8 cellular contexts compared by ENCODE assay signal in genomic region chr5:10762178-10762775, GRCh38. TPM values are rescaled to one million over a fixed set of nuclear protein-coding genes. Genes with fewer than 3 reads are reported as not detected.
DNase-seq lines count a peak whose midpoint lies in the region; ATAC-seq and TF ChIP-seq lines count a peak whose summit lies in the region.

No MANE protein-coding gene starts in this region.

- peaks cover 46% of the 10 kb centered on the region for H3K4me1 ChIP-seq in mononuclear cell (ENCODE audit: insufficient read depth, low read length)
- H3K4me1 ChIP-seq in uterus = peaks cover 0 to 5% of the 10 kb centered on the region in 2 donors

- TF ChIP-seq CTCF in uterus (IDR thresholded peaks at IDR 0.05) = no peak

- intact Hi-C loops in uterus (cut with DNase I; ENCODE audit: low total_unique reads) = no loop called here

- H3K27ac ChIP-seq in caudate nucleus (ENCODE audit: low read depth, low read length) = peak overlapping the region; percentile 92
- H3K27ac ChIP-seq in uterus = peak overlapping the region; percentile 97 to 99

- H3K4me1 Mint-ChIP-seq in activated naive CD4-positive, alpha-beta T cell treated with anti-CD3 and anti-CD28 coated beads, Interleukin-2, amount 10 ng/mL, durations not matched to agents 7 days and 5 days = peaks cover 44% of the 10 kb centered on the region

- CTCF ChIA-PET in activated naive CD4-positive, alpha-beta T cell treated with anti-CD3 and anti-CD28 coated beads, Interleukin-2, amount 10 ng/mL, durations not matched to agents 7 days and 5 days (lab: Charles Lee) = no interaction called here

- peak overlapping the region; percentile 47 for H3K4me3 ChIP-seq in mononuclear cell (ENCODE audit: low read length)
- H3K4me3 ChIP-seq in uterus = no peak overlapping the region

- ATAC-seq in HG02759 (IDR thresholded peaks at IDR 0.05; ENCODE audit: unreplicated experiment) = no peak

- H3K36me3 ChIP-seq in uterus = no peaks in the 10 kb centered on the region

- H3K27me3 ChIP-seq in mononuclear cell (ENCODE audit: insufficient read depth, low read length) (no peaks in the 10 kb centered on the region), uterus (no peaks in the 10 kb centered on the region)

- no peak for DNase-seq in activated naive CD4-positive, alpha-beta T cell treated with anti-CD3 and anti-CD28 coated beads, Interleukin-2, amount 10 ng/mL, durations not matched to agents 7 days and 5 days
- no peak for DNase-seq in activated naive CD4-positive, alpha-beta T cell treated with anti-CD3 and anti-CD28 coated beads, Interleukin-2, amount 50 U/mL, for 16 hours
- DNase-seq in caudate nucleus (lab: John Stamatoyannopoulos, UW) = peak in 4 of 61 donors; percentile 4 to 11 (median 6)
- DNase-seq in uterus = peak; percentile 46 to 73
- DNase-seq in A172 (ENCODE audit: low spot score) = no peak
- no peak for DNase-seq in stimulated activated CD4-positive, alpha-beta T cell treated with anti-CD3 and anti-CD28 coated beads, Interleukin-2, amount 100 ng/mL, for 24 hours

- peak overlapping the region; percentile 95 for H3K4me3 Mint-ChIP-seq in activated naive CD4-positive, alpha-beta T cell treated with anti-CD3 and anti-CD28 coated beads, Interleukin-2, amount 10 ng/mL, durations not matched to agents 7 days and 5 days

- peaks cover 6% of the 10 kb centered on the region for H3K27me3 Mint-ChIP-seq in activated naive CD4-positive, alpha-beta T cell treated with anti-CD3 and anti-CD28 coated beads, Interleukin-2, amount 10 ng/mL, durations not matched to agents 7 days and 5 days

- no peaks in the 10 kb centered on the region for H3K9me3 ChIP-seq in mononuclear cell (ENCODE audit: low read depth, low read length)
- H3K9me3 ChIP-seq in uterus = no peaks in the 10 kb centered on the region

- no peaks in the 10 kb centered on the region for H3K9me3 Mint-ChIP-seq in activated naive CD4-positive, alpha-beta T cell treated with anti-CD3 and anti-CD28 coated beads, Interleukin-2, amount 10 ng/mL, durations not matched to agents 7 days and 5 days

- H3K27ac Mint-ChIP-seq in activated naive CD4-positive, alpha-beta T cell treated with anti-CD3 and anti-CD28 coated beads, Interleukin-2, amount 10 ng/mL, durations not matched to agents 7 days and 5 days = peak overlapping the region; percentile 81

- H3K36me3 Mint-ChIP-seq in activated naive CD4-positive, alpha-beta T cell treated with anti-CD3 and anti-CD28 coated beads, Interleukin-2, amount 10 ng/mL, durations not matched to agents 7 days and 5 days = peaks cover 16% of the 10 kb centered on the region

- TF ChIP-seq POLR2A in uterus (IDR thresholded peaks at IDR 0.05) = no peak

RNA-seq across cellular contexts. Expression of gene DAP, which starts 1.2 kb away (rescaled TPM):
- total RNA-seq in mononuclear cell (20.1 TPM), uterus (10 to 100 TPM; 38.2 to 83.9 (median 50.0) TPM)
- 26.0 and 27.9 TPM in 2 replicates for total RNA-seq in A172 (2014; rRNA removed; shearing (Covaris generic))

Comparison
In these comparisons a context has a peak if more than half of its experiments do, and no peak if none do; other contexts are left out.
1. DNase-seq: peak in uterus (2 of 2); none in activated naive CD4-positive, alpha-beta T cell treated with anti-CD3 and anti-CD28 coated beads, Interleukin-2, amount 10 ng/mL, durations not matched to agents 7 days and 5 days (single experiment), activated naive CD4-positive, alpha-beta T cell treated with anti-CD3 and anti-CD28 coated beads, Interleukin-2, amount 50 U/mL, for 16 hours (single experiment), A172 (single experiment) and stimulated activated CD4-positive, alpha-beta T cell treated with anti-CD3 and anti-CD28 coated beads, Interleukin-2, amount 100 ng/mL, for 24 hours (0 of 2).